Comparison of ENCODE assay signal across 16 cellular contexts in the genomic region with DNA sequence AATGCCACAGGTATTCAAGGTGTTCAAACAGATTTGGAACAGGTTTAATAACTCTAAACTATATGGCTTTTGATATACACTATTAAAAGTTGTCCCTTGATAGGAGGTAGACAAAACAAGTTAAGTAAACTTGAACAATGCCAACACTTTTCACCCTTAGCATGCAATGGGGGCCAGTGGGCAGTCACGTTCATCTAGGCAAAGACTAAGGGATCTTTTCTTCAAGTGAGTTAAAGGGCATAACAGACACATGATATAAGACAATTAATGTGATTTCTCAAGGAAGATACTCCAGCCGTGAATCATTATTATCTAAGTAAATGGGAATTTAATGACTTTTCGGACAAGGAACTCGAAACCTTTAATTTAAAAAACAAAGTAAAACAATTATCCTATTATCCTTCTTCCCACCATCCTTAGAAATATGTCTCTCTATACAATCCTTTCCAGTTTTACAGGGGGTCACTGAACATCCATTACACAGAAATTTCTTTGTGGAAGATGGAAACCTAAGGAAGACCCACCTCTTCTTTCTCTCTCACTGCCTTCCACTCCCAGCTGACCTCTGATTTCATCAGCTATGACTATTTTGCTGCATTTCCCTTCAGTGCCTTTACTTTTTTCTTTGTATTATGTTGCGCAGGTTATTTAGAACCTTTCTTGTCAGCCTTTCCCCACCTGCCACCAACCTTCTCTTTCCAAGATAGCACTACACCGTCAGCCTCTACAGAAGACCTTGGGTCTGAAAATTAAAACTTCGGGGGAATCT. TPM values are rescaled to one million over a fixed set of nuclear protein-coding genes. Genes with fewer than 3 reads are reported as not detected.
DNase-seq lines count a peak whose midpoint lies in the region; ATAC-seq, FAIRE-seq and TF ChIP-seq lines count a peak whose summit lies in the region.
"Had no signal": no experiment of that assay in that cellular context is flagged by ENCODE, and none has a peak within 500 bp of the region (broad histone marks: within the 10 kb centered on the region; RNA-seq: fewer than 3 reads in every experiment).

No MANE protein-coding gene starts in this region.

- H4K8ac ChIP-seq in H9 (replicated peaks; ENCODE audit: insufficient read length, low read depth, low read length) = no peak overlapping the region

- H2AK5ac ChIP-seq in H9 (ENCODE audit: insufficient read length, low read length) = no peak overlapping the region

- no peak overlapping the region for H3K23ac ChIP-seq in H9 (ENCODE audit: insufficient read length, low read depth, low read length)

- H3K4me1 ChIP-seq in H9 (ENCODE audit: insufficient read depth, low read length) = peaks cover 6% of the 10 kb centered on the region
- peaks cover 0 to 9% (median 6%) of the 10 kb centered on the region in 3 donors for H3K4me1 ChIP-seq in pancreas

- no peak overlapping the region for H2BK5ac ChIP-seq in H9 (ENCODE audit: insufficient read length, low read length)

- peaks cover 25% of the 10 kb centered on the region for H3K27me3 Mint-ChIP-seq in H9 (ENCODE audit: low read depth)

- H3K18ac ChIP-seq in H9 (ENCODE audit: insufficient read length, low read depth, low read length) = no peak overlapping the region

- FAIRE-seq in pancreas (lab: Jason Lieb, UNC) = no peak
- FAIRE-seq: colon had no signal

- no peak overlapping the region for H2BK20ac ChIP-seq in H9 (ENCODE audit: low read depth, low read length, poor library complexity, severe bottlenecking)

- H3K27me3 ChIP-seq in H9 (ENCODE audit: insufficient read depth, low read length) (no peaks in the 10 kb centered on the region), pancreas (no peaks in the 10 kb centered on the region)

- no peak overlapping the region for H4K5ac ChIP-seq in H9 (ENCODE audit: insufficient read length, low read depth, low read length)

- H3K4me2 ChIP-seq in H9 (ENCODE audit: insufficient read depth, insufficient read length, low read length) = peak overlapping the region; percentile 11

- no peaks in the 10 kb centered on the region for H3K36me3 ChIP-seq in pancreas

- peak overlapping the region; percentile 34 to 82 (median 60) for H3K4me3 ChIP-seq in pancreas

- H3K9me3 Mint-ChIP-seq in H9 = no peaks in the 10 kb centered on the region

- H3K4me1 Mint-ChIP-seq in H9 = peaks cover 27 to 31% of the 10 kb centered on the region in 2 experiments

- peak in 2 of 4 donors; percentile 1 to 5 for ATAC-seq in pancreas
- ATAC-seq in HG03108 (IDR thresholded peaks at IDR 0.05; ENCODE audit: unreplicated experiment) = no peak
- no peak for ATAC-seq in HG02885 (IDR thresholded peaks at IDR 0.05; ENCODE audit: poor library complexity, unreplicated experiment)
- no peak for ATAC-seq in left lobe of liver

- no peak overlapping the region for H3K27ac Mint-ChIP-seq in H9
- H3K27ac Mint-ChIP-seq: immature natural killer cell had no signal

- H3K27ac ChIP-seq in H9 (ENCODE audit: insufficient read length, low read depth, low read length) (no peak overlapping the region), pancreas (peak overlapping the region in 3 of 4 donors; percentile 74 to 94 (median 93))

- no peak overlapping the region for H3K9ac ChIP-seq in H9 (ENCODE audit: extremely low read depth, insufficient read length, low read length)

- H3K56ac ChIP-seq in H9 (ENCODE audit: insufficient read length, low read depth, low read length) = no peak overlapping the region

- no CpG with 5 or more reads among the region's 7 CpGs for WGBS in H9 (ENCODE audit: extremely low coverage, insufficient read length, low lambda C conversion rate)
- WGBS in pancreas, 2 donors = 26 to 27% methylated on average over 7 of the region's 7 CpGs

- no peak overlapping the region for H2BK15ac ChIP-seq in H9 (ENCODE audit: low read depth, low read length)

- no peak overlapping the region for H2BK12ac ChIP-seq in H9 (ENCODE audit: insufficient read length, low read depth, low read length)

- H3K23me2 ChIP-seq in H9 (ENCODE audit: insufficient read length, low read depth, low read length, poor library complexity, severe bottlenecking) = peaks cover 8% of the 10 kb centered on the region

- DNase-seq in H9 = no peak
- peak; percentile 36 for DNase-seq in SK-MEL-5 (ENCODE audit: low read depth, low spot score)
- DNase-seq in glomerular visceral epithelial cell (ENCODE audit: extremely low spot score) = peak; percentile 34
- no peak for DNase-seq in pancreas
- no peak for DNase-seq in NCI-H2196 (lab: John Stamatoyannopoulos, UW; ENCODE audit: unreplicated experiment)
- DNase-seq in left lobe of liver (ENCODE audit: low spot score) = no peak
- DNase-seq: activated CD8-positive, alpha-beta memory T cell treated with anti-CD3 and anti-CD28 coated beads for 24 hours; activated naive CD4-positive, alpha-beta T cell treated with anti-CD3 and anti-CD28 coated beads, Interleukin-2, amount 50 U/mL, for 16 hours; CD4-positive, CD25-positive, alpha-beta regulatory T cell; immature natural killer cell; NCI-H1105; NCI-H526; right cardiac atrium had no signal

- TF ChIP-seq CTCF in H9 (conservative IDR thresholded peaks at IDR 0.05) (no peak), pancreas (IDR thresholded peaks at IDR 0.05) (no peak)

- intact Hi-C loops in pancreas (cut with DNase I) = no loop called here

- H2BK120ac ChIP-seq in H9 (ENCODE audit: low read depth, low read length, poor library complexity, severe bottlenecking) = no peak overlapping the region

- H4K91ac ChIP-seq in H9 (ENCODE audit: insufficient read length, low read depth, low read length) = no peak overlapping the region

- no peaks in the 10 kb centered on the region for H3K36me3 Mint-ChIP-seq in H9 (ENCODE audit: insufficient read depth in 1 of 3, low read depth in 3 of 3)
- H3K36me3 Mint-ChIP-seq: CD4-positive, CD25-positive, alpha-beta regulatory T cell; immature natural killer cell had no signal

- H3K9me3 ChIP-seq in H9 (ENCODE audit: control insufficient read depth, low read depth, low read length) = no peaks in the 10 kb centered on the region
- H3K9me3 ChIP-seq in pancreas = no peaks in the 10 kb centered on the region

- H2AFZ ChIP-seq in H9 (ENCODE audit: low read length) = no peak overlapping the region

- peak overlapping the region; percentile 29 to 38; a peak in 3 of 5 replicates for H3K4me3 Mint-ChIP-seq in H9

- H3T11ph ChIP-seq in H9 (ENCODE audit: low read length) = no peak overlapping the region

- no peaks in the 10 kb centered on the region for H4K20me1 ChIP-seq in H9 (ENCODE audit: control insufficient read depth, insufficient read depth, insufficient read length)

- no peak overlapping the region for H3K4ac ChIP-seq in H9 (ENCODE audit: low read depth, low read length)

- H3K79me2 ChIP-seq in H9 (ENCODE audit: insufficient read depth, low read length) = no peaks in the 10 kb centered on the region

- in situ Hi-C loops in SK-MEL-5 (cut with HindIII; ENCODE audit: low pct_unique_long_range_greater_than_20kb, low sequenced_read_pairs) = no loop called here

- no peak overlapping the region for H3K14ac ChIP-seq in H9 (ENCODE audit: insufficient read depth, low read length)

- no peaks in the 10 kb centered on the region for H3K79me1 ChIP-seq in H9 (ENCODE audit: insufficient read depth, low read depth, low read length, poor library complexity, severe bottlenecking)

RNA-seq across cellular contexts. Expression of gene CLDN1, which starts 1.5 kb away (rescaled TPM):
- total RNA-seq in H9 (2021) = 1.0 and 2.1 TPM in 2 replicates
- 42.9 and 44.3 TPM in 2 replicates for total RNA-seq in SK-MEL-5 (2014; rRNA removed; shearing (Covaris generic))
- 39.4 and 54.0 TPM in 2 replicates for polyA plus RNA-seq in SK-MEL-5 (2015; cell fraction: cytosol; rRNA removed)
- 42.0 and 47.8 TPM in 2 replicates for polyA plus RNA-seq in SK-MEL-5 (2015; cell fraction: nucleus; rRNA removed)
- 100 to 1,000 TPM in 1 of 6 donors, 10 to 100 TPM in 5; 20.6 to 107 (median 28.3) TPM for total RNA-seq in pancreas
- polyA plus RNA-seq in pancreas = 10 to 100 TPM; 26.7 to 36.2 TPM
- 109 TPM for total RNA-seq in left lobe of liver
- polyA plus RNA-seq: immature natural killer cell had no signal

Comparison
In these comparisons a context has a peak if more than half of its experiments do, and no peak if none do; other contexts are left out.
1. DNase-seq: peak in SK-MEL-5 (single experiment) and glomerular visceral epithelial cell (single experiment); none in H9 (single experiment), pancreas (0 of 6), NCI-H2196 (single experiment) and left lobe of liver (single experiment).